ENCODE assay signal across 8 cellular contexts in genomic region chr12:113152835-113153814, GRCh38. TPM values are rescaled to one million over a fixed set of nuclear protein-coding genes. Genes with fewer than 3 reads are reported as not detected.
DNase-seq lines count a peak whose midpoint lies in the region; ATAC-seq and TF ChIP-seq lines count a peak whose summit lies in the region.

No MANE protein-coding gene starts in this region.

- peak; percentile 63 to 72 for DNase-seq in AML-193 (lab: John Stamatoyannopoulos, UW)
- DNase-seq in GM19238 (ENCODE audit: insufficient read length, low spot score): peak; percentile 81
- peak; percentile 53 for DNase-seq in LHCN-M2 (ENCODE audit: low read depth)
- peak; percentile 51 for DNase-seq in SHP77 treated with DMSO at 0.1 percent for 48 hours (lab: John Stamatoyannopoulos, UW)
- DNase-seq in activated naive CD4-positive, alpha-beta T cell treated with Interleukin-2 at 50 U/mL for 16 hours: peak; percentile 59
- DNase-seq in non-pigmented ciliary epithelial cell (ENCODE audit: low read depth): peak; percentile 30
- peak; percentile 32 to 38 for DNase-seq in tibial nerve (ENCODE audit: low spot score in 2 of 2)

- H3K36me3 ChIP-seq in gastroesophageal sphincter: peaks cover 0 to 20% of the 10 kb centered on the region in 2 donors
- H3K36me3 ChIP-seq in tibial nerve: peaks cover 0 to 10% (median 0%) of the 10 kb centered on the region in 3 donors

- no peaks in the 10 kb centered on the region for H3K9me3 ChIP-seq in gastroesophageal sphincter
- peaks cover 0 to 2% (median 0%) of the 10 kb centered on the region in 4 donors for H3K9me3 ChIP-seq in tibial nerve

- TF ChIP-seq CTCF in gastroesophageal sphincter (IDR thresholded peaks at IDR 0.05): peak in 3 of 4 experiments; percentile 40 to 60 (median 40)
- peak; percentile 13 to 71 (median 49) for TF ChIP-seq CTCF in tibial nerve (IDR thresholded peaks at IDR 0.05)

- H3K27ac ChIP-seq in gastroesophageal sphincter (no peak overlapping the region), tibial nerve (peak overlapping the region in 1 of 4 donors; percentile 63)

- 11 to 18% methylated on average over 12 to 19 of the region's 70 CpGs for WGBS in gastroesophageal sphincter (ENCODE audit: low coverage in 1 of 2), 2 donors
- 10 to 14% methylated on average over 33 to 60 of the region's 70 CpGs for WGBS in tibial nerve, 2 donors

- TF ChIP-seq POLR2A in gastroesophageal sphincter (IDR thresholded peaks at IDR 0.05) (no peak), tibial nerve (IDR thresholded peaks at IDR 0.05) (no peak)

- H3K4me3 ChIP-seq in gastroesophageal sphincter: peak overlapping the region in 1 of 2 donors; percentile 46
- H3K4me3 ChIP-seq in tibial nerve: peak overlapping the region; percentile 15 to 49 (median 32)

- H3K27me3 ChIP-seq in gastroesophageal sphincter (peaks cover 66% of the 10 kb centered on the region), tibial nerve (peaks cover 0 to 45% of the 10 kb centered on the region in 2 donors)

- TF ChIP-seq EP300 in gastroesophageal sphincter (IDR thresholded peaks at IDR 0.05) (no peak), tibial nerve (IDR thresholded peaks at IDR 0.05) (no peak)

- peak; percentile 80 for ATAC-seq in gastroesophageal sphincter

- peaks cover 0 to 42% (median 17%) of the 10 kb centered on the region in 3 donors for H3K4me1 ChIP-seq in gastroesophageal sphincter
- H3K4me1 ChIP-seq in tibial nerve: peaks cover 0 to 42% (median 15%) of the 10 kb centered on the region in 4 donors

RNA-seq across cellular contexts. Expression of gene CFAP73, which starts 3.6 kb away (rescaled TPM):
- total RNA-seq in LHCN-M2 (2014; rRNA removed): not detected in 2 replicates
- polyA plus RNA-seq in LHCN-M2 (2012): 0.05 TPM
- total RNA-seq in gastroesophageal sphincter: not detected
- total RNA-seq in tibial nerve: not detected

RNA-seq across cellular contexts. Expression of gene RASAL1, which starts 17.6 kb away (rescaled TPM):
- total RNA-seq in LHCN-M2 (2014; rRNA removed) (not detected in 2 replicates), gastroesophageal sphincter (1 to 10 TPM in 1 of 4 donors, not detected in 3; 1.7 TPM), tibial nerve (1 to 10 TPM in 3 of 4 donors, under 1 TPM in 1; 0.87 to 5.2 (median 3.3) TPM)
- polyA plus RNA-seq in LHCN-M2 (2012): not detected

RNA-seq across cellular contexts. Expression of gene DDX54, which starts 32.2 kb away (rescaled TPM):
- 58.7 and 74.3 TPM in 2 replicates for total RNA-seq in LHCN-M2 (2014; rRNA removed)
- polyA plus RNA-seq in LHCN-M2 (2012): 36.5 TPM
- total RNA-seq in gastroesophageal sphincter: 10 to 100 TPM; 38.0 to 60.4 (median 53.3) TPM
- total RNA-seq in tibial nerve: 100 to 1,000 TPM in 1 of 4 donors, 10 to 100 TPM in 3; 49.4 to 105 (median 83.0) TPM

RNA-seq across cellular contexts. Expression of gene RITA1, which starts 32.4 kb away (rescaled TPM):
- total RNA-seq in LHCN-M2 (2014; rRNA removed): 34.2 and 38.0 TPM in 2 replicates
- 23.2 TPM for polyA plus RNA-seq in LHCN-M2 (2012)
- 10 to 100 TPM; 12.3 to 22.8 (median 16.6) TPM for total RNA-seq in gastroesophageal sphincter
- 10 to 100 TPM in 3 of 4 donors, 1 to 10 TPM in 1; 8.3 to 27.5 (median 14.1) TPM for total RNA-seq in tibial nerve

Comparison
In these comparisons a context has a peak if more than half of its experiments do, and no peak if none do; other contexts are left out.
1. DNase-seq: peak in every context shown above with its lines; median percentile 81 in GM19238; 68 in AML-193; 59 in activated naive CD4-positive, alpha-beta T cell treated with Interleukin-2 at 50 U/mL for 16 hours; 53 in LHCN-M2; 51 in SHP77 treated with DMSO at 0.1 percent for 48 hours; 35 in tibial nerve; 30 in non-pigmented ciliary epithelial cell.